ENCODE assay signal across 19 cellular contexts in genomic region chr1:214285622-214286440, GRCh38.
"Had no signal": no experiment of that assay in that cellular context is flagged by ENCODE, and none has a peak within 500 bp of the region (broad histone marks: within the 10 kb centered on the region; RNA-seq: fewer than 3 reads in every experiment).

No MANE protein-coding gene starts in this region.

- H3K9me3 ChIP-seq: lower lobe of right lung, transverse colon had no signal

- H3K36me3 ChIP-seq: brain microvascular endothelial cell, lower lobe of right lung, transverse colon had no signal

- ATAC-seq: activated T-helper 17 cell treated with anti-CD3 and anti-CD28 coated beads, Interleukin-2, amount 50 U/mL, for 72 hours; left cardiac atrium; lower lobe of right lung; stimulated activated naive CD8-positive, alpha-beta T cell treated with anti-CD3 and anti-CD28 coated beads, Interleukin-15, Interleukin-2, amounts not matched to agents 100 U/mL and 50 U/mL, for 24 hours had no signal

- H3K27me3 ChIP-seq: brain microvascular endothelial cell, transverse colon had no signal

- DNase-seq: activated CD4-positive, alpha-beta T cell treated with anti-CD3 and anti-CD28 coated beads for 1 hour; activated CD4-positive, alpha-beta T cell treated with anti-CD3 and anti-CD28 coated beads, Interleukin-2, amount 50 U/mL, for 4 hours; activated naive CD4-positive, alpha-beta T cell treated with Interleukin-2 at 50 U/mL for 16 hours; anterior cingulate cortex; brain microvascular endothelial cell; cerebellar nuclear complex; effector CD8-positive, alpha-beta T cell; foreskin melanocyte; left cardiac atrium; lower lobe of right lung; nephron progenitor cell; occipital lobe; stimulated activated CD4-positive, alpha-beta T cell treated with anti-CD3 and anti-CD28 coated beads, Interleukin-15, amount 100 ng/mL, for 24 hours; stimulated activated CD4-positive, alpha-beta T cell treated with anti-CD3 and anti-CD28 coated beads, Interleukin-4, amount 100 ng/mL, for 24 hours; stimulated activated naive CD8-positive, alpha-beta T cell treated with anti-CD3 and anti-CD28 coated beads, Interleukin-15, Interleukin-2, amounts not matched to agents 100 U/mL and 50 U/mL, for 24 hours; T-helper 9 cell; transverse colon had no signal

- H3K4me3 ChIP-seq: lower lobe of right lung, skin epidermis, transverse colon had no signal

- H3K27ac ChIP-seq: brain microvascular endothelial cell, lower lobe of right lung, skin epidermis, transverse colon had no signal
